ENCODE assay signal across 2 cellular contexts in the genomic region with DNA sequence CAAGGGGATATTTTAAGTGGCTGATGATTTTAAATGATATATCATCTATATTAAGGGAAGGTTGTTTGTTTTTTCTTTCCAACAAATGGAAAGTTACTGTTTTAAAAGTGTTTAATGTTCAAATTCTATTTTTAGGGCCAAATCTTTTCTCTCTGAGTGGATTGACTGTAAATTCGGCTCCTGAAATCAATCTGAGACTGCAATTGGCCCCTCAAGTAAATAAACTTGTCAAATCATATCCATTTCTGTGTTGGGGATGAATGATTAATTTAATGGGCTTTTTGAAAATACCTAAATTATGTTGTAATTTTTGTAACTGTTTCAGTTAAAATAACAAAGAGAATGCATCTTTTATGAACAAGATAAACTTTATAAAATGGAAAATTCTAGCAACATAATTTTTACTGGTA.
TF ChIP-seq lines count a peak whose summit lies in the region.

No MANE protein-coding gene starts in this region.

TF ChIP-seq in GM23338, 12 proteins besides CTCF, POLR2A, EP300 and RAD21:
- TF ChIP-seq, protein P1, sequence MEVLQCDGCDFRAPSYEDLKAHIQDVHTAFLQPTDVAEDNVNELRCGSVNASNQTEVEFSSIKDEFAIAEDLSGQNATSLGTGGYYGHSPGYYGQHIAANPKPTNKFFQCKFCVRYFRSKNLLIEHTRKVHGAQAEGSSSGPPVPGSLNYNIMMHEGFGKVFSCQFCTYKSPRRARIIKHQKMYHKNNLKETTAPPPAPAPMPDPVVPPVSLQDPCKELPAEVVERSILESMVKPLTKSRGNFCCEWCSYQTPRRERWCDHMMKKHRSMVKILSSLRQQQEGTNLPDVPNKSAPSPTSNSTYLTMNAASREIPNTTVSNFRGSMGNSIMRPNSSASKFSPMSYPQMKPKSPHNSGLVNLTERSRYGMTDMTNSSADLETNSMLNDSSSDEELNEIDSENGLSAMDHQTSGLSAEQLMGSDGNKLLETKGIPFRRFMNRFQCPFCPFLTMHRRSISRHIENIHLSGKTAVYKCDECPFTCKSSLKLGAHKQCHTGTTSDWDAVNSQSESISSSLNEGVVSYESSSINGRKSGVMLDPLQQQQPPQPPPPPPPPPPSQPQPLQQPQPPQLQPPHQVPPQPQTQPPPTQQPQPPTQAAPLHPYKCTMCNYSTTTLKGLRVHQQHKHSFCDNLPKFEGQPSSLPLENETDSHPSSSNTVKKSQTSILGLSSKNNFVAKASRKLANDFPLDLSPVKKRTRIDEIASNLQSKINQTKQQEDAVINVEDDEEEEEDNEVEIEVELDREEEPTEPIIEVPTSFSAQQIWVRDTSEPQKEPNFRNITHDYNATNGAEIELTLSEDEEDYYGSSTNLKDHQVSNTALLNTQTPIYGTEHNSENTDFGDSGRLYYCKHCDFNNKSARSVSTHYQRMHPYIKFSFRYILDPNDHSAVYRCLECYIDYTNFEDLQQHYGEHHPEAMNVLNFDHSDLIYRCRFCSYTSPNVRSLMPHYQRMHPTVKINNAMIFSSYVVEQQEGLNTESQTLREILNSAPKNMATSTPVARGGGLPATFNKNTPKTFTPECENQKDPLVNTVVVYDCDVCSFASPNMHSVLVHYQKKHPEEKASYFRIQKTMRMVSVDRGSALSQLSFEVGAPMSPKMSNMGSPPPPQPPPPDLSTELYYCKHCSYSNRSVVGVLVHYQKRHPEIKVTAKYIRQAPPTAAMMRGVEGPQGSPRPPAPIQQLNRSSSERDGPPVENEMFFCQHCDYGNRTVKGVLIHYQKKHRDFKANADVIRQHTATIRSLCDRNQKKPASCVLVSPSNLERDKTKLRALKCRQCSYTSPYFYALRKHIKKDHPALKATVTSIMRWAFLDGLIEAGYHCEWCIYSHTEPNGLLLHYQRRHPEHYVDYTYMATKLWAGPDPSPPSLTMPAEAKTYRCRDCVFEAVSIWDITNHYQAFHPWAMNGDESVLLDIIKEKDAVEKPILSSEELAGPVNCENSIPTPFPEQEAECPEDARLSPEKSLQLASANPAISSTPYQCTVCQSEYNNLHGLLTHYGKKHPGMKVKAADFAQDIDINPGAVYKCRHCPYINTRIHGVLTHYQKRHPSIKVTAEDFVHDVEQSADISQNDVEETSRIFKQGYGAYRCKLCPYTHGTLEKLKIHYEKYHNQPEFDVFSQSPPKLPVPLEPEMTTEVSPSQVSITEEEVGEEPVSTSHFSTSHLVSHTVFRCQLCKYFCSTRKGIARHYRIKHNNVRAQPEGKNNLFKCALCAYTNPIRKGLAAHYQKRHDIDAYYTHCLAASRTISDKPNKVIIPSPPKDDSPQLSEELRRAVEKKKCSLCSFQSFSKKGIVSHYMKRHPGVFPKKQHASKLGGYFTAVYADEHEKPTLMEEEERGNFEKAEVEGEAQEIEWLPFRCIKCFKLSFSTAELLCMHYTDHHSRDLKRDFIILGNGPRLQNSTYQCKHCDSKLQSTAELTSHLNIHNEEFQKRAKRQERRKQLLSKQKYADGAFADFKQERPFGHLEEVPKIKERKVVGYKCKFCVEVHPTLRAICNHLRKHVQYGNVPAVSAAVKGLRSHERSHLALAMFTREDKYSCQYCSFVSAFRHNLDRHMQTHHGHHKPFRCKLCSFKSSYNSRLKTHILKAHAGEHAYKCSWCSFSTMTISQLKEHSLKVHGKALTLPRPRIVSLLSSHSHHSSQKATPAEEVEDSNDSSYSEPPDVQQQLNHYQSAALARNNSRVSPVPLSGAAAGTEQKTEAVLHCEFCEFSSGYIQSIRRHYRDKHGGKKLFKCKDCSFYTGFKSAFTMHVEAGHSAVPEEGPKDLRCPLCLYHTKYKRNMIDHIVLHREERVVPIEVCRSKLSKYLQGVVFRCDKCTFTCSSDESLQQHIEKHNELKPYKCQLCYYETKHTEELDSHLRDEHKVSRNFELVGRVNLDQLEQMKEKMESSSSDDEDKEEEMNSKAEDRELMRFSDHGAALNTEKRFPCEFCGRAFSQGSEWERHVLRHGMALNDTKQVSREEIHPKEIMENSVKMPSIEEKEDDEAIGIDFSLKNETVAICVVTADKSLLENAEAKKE (CRISPR knock-in tag; IDR thresholded peaks at IDR 0.05), result no peak
- TF ChIP-seq, protein P2, sequence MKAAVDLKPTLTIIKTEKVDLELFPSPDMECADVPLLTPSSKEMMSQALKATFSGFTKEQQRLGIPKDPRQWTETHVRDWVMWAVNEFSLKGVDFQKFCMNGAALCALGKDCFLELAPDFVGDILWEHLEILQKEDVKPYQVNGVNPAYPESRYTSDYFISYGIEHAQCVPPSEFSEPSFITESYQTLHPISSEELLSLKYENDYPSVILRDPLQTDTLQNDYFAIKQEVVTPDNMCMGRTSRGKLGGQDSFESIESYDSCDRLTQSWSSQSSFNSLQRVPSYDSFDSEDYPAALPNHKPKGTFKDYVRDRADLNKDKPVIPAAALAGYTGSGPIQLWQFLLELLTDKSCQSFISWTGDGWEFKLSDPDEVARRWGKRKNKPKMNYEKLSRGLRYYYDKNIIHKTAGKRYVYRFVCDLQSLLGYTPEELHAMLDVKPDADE (IDR thresholded peaks at IDR 0.05), result no peak
- TF ChIP-seq, protein P3, sequence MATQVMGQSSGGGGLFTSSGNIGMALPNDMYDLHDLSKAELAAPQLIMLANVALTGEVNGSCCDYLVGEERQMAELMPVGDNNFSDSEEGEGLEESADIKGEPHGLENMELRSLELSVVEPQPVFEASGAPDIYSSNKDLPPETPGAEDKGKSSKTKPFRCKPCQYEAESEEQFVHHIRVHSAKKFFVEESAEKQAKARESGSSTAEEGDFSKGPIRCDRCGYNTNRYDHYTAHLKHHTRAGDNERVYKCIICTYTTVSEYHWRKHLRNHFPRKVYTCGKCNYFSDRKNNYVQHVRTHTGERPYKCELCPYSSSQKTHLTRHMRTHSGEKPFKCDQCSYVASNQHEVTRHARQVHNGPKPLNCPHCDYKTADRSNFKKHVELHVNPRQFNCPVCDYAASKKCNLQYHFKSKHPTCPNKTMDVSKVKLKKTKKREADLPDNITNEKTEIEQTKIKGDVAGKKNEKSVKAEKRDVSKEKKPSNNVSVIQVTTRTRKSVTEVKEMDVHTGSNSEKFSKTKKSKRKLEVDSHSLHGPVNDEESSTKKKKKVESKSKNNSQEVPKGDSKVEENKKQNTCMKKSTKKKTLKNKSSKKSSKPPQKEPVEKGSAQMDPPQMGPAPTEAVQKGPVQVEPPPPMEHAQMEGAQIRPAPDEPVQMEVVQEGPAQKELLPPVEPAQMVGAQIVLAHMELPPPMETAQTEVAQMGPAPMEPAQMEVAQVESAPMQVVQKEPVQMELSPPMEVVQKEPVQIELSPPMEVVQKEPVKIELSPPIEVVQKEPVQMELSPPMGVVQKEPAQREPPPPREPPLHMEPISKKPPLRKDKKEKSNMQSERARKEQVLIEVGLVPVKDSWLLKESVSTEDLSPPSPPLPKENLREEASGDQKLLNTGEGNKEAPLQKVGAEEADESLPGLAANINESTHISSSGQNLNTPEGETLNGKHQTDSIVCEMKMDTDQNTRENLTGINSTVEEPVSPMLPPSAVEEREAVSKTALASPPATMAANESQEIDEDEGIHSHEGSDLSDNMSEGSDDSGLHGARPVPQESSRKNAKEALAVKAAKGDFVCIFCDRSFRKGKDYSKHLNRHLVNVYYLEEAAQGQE (IDR thresholded peaks at IDR 0.05; ENCODE audit: unreplicated experiment), result no peak
- no peak for TF ChIP-seq CREB1 (CRISPR knock-in tag; IDR thresholded peaks at IDR 0.05; ENCODE audit: low read depth)
- no peak for TF ChIP-seq EZH2 (IDR thresholded peaks at IDR 0.05; ENCODE audit: low read depth, unreplicated experiment)
- no peak for TF ChIP-seq ZNF331 (CRISPR knock-in tag; IDR thresholded peaks at IDR 0.05; ENCODE audit: low read depth)
- no peak for TF ChIP-seq NANOG (IDR thresholded peaks at IDR 0.05; ENCODE audit: borderline replicate concordance)
- no peak for TF ChIP-seq ZNF114 (CRISPR knock-in tag; IDR thresholded peaks at IDR 0.05)
- TF ChIP-seq STAT1 (IDR thresholded peaks at IDR 0.05; ENCODE audit: unreplicated experiment), result no peak
TF ChIP-seq in GM23338: peak in this region for 0.

TF ChIP-seq in WTC11, 78 proteins besides CTCF, POLR2A, EP300 and RAD21 (continued from another document):
- TF ChIP-seq IRF2 (CRISPR knock-in tag; IDR thresholded peaks at IDR 0.05; ENCODE audit: borderline replicate concordance, low read depth) (no peak), JUN (CRISPR knock-in tag; IDR thresholded peaks at IDR 0.05) (no peak), JAZF1 (CRISPR knock-in tag; IDR thresholded peaks at IDR 0.05) (no peak), MYBL2 (CRISPR knock-in tag; IDR thresholded peaks at IDR 0.05) (no peak), KAT7 (CRISPR knock-in tag; IDR thresholded peaks at IDR 0.05; ENCODE audit: borderline replicate concordance) (no peak), TEAD1 (CRISPR knock-in tag; IDR thresholded peaks at IDR 0.05) (no peak)
- TF ChIP-seq, protein P4, sequence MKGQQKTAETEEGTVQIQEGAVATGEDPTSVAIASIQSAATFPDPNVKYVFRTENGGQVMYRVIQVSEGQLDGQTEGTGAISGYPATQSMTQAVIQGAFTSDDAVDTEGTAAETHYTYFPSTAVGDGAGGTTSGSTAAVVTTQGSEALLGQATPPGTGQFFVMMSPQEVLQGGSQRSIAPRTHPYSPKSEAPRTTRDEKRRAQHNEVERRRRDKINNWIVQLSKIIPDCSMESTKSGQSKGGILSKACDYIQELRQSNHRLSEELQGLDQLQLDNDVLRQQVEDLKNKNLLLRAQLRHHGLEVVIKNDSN (CRISPR knock-in tag; IDR thresholded peaks at IDR 0.05), result no peak
- TF ChIP-seq, protein P5, sequence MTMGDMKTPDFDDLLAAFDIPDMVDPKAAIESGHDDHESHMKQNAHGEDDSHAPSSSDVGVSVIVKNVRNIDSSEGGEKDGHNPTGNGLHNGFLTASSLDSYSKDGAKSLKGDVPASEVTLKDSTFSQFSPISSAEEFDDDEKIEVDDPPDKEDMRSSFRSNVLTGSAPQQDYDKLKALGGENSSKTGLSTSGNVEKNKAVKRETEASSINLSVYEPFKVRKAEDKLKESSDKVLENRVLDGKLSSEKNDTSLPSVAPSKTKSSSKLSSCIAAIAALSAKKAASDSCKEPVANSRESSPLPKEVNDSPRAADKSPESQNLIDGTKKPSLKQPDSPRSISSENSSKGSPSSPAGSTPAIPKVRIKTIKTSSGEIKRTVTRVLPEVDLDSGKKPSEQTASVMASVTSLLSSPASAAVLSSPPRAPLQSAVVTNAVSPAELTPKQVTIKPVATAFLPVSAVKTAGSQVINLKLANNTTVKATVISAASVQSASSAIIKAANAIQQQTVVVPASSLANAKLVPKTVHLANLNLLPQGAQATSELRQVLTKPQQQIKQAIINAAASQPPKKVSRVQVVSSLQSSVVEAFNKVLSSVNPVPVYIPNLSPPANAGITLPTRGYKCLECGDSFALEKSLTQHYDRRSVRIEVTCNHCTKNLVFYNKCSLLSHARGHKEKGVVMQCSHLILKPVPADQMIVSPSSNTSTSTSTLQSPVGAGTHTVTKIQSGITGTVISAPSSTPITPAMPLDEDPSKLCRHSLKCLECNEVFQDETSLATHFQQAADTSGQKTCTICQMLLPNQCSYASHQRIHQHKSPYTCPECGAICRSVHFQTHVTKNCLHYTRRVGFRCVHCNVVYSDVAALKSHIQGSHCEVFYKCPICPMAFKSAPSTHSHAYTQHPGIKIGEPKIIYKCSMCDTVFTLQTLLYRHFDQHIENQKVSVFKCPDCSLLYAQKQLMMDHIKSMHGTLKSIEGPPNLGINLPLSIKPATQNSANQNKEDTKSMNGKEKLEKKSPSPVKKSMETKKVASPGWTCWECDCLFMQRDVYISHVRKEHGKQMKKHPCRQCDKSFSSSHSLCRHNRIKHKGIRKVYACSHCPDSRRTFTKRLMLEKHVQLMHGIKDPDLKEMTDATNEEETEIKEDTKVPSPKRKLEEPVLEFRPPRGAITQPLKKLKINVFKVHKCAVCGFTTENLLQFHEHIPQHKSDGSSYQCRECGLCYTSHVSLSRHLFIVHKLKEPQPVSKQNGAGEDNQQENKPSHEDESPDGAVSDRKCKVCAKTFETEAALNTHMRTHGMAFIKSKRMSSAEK (CRISPR knock-in tag; IDR thresholded peaks at IDR 0.05; ENCODE audit: borderline replicate concordance), result no peak
